ENCODE assay signal across 8 cellular contexts in genomic region chr7:44082541-44083207, GRCh38. TPM values are rescaled to one million over a fixed set of nuclear protein-coding genes. Genes with fewer than 3 reads are reported as not detected.
DNase-seq lines count a peak whose midpoint lies in the region; ATAC-seq and TF ChIP-seq lines count a peak whose summit lies in the region.

No MANE protein-coding gene starts in this region.

- peaks cover 29% of the 10 kb centered on the region for H3K4me1 Mint-ChIP-seq in activated T-helper 2 cell treated with anti-CD3 and anti-CD28 coated beads, Interferon-gamma antibody, Interleukin-2, Interleukin-4, amounts not matched to agents 10 μg/mL and 5 μg/mL and 100 μg/mL, durations not matched to agents 14 hours and 24 hours and 36 hours (ENCODE audit: low read depth)
- peaks cover 27 to 32% of the 10 kb centered on the region in 2 donors for H3K4me1 Mint-ChIP-seq in natural killer cell treated with Interleukin-12 subunit alpha and Interleukin-12 subunit beta and Interleukin-15 and Interleukin-18, amount 100 ng/mL, for 72 hours (ENCODE audit: low read depth in 2 of 2)

- no peaks in the 10 kb centered on the region for H3K27me3 Mint-ChIP-seq in activated T-helper 2 cell treated with anti-CD3 and anti-CD28 coated beads, Interferon-gamma antibody, Interleukin-2, Interleukin-4, amounts not matched to agents 10 μg/mL and 5 μg/mL and 100 μg/mL, durations not matched to agents 14 hours and 24 hours and 36 hours (ENCODE audit: low read depth)
- no peaks in the 10 kb centered on the region for H3K27me3 Mint-ChIP-seq in natural killer cell treated with Interleukin-12 subunit alpha and Interleukin-12 subunit beta and Interleukin-15 and Interleukin-18, amount 100 ng/mL, for 72 hours

- no peaks in the 10 kb centered on the region for H3K9me3 Mint-ChIP-seq in activated T-helper 2 cell treated with anti-CD3 and anti-CD28 coated beads, Interferon-gamma antibody, Interleukin-2, Interleukin-4, amounts not matched to agents 10 μg/mL and 5 μg/mL and 100 μg/mL, durations not matched to agents 14 hours and 24 hours and 36 hours
- no peaks in the 10 kb centered on the region for H3K9me3 Mint-ChIP-seq in natural killer cell treated with Interleukin-12 subunit alpha and Interleukin-12 subunit beta and Interleukin-15 and Interleukin-18, amount 100 ng/mL, for 72 hours

- peaks cover 32% of the 10 kb centered on the region for H3K36me3 Mint-ChIP-seq in activated T-helper 2 cell treated with anti-CD3 and anti-CD28 coated beads, Interferon-gamma antibody, Interleukin-2, Interleukin-4, amounts not matched to agents 10 μg/mL and 5 μg/mL and 100 μg/mL, durations not matched to agents 14 hours and 24 hours and 36 hours (ENCODE audit: low read depth)
- H3K36me3 Mint-ChIP-seq in natural killer cell treated with Interleukin-12 subunit alpha and Interleukin-12 subunit beta and Interleukin-15 and Interleukin-18, amount 100 ng/mL, for 72 hours = peaks cover 9% of the 10 kb centered on the region

- no peak for TF ChIP-seq CTCF in LNCaP clone FGC (IDR thresholded peaks at IDR 0.05; ENCODE audit: control insufficient read depth, extremely low read depth, insufficient read depth)
- TF ChIP-seq CTCF in fibroblast of pulmonary artery (IDR thresholded peaks at IDR 0.05; ENCODE audit: low read length, missing control alignments) = no peak

- peak overlapping the region; percentile 81 for H3K4me3 ChIP-seq in LNCaP clone FGC (ENCODE audit: low read depth, low read length)
- H3K4me3 ChIP-seq in fibroblast of pulmonary artery (replicated peaks; ENCODE audit: low read depth, low read length) = peak overlapping the region; percentile 80

- H3K4me3 Mint-ChIP-seq in activated T-helper 2 cell treated with anti-CD3 and anti-CD28 coated beads, Interferon-gamma antibody, Interleukin-2, Interleukin-4, amounts not matched to agents 10 μg/mL and 5 μg/mL and 100 μg/mL, durations not matched to agents 14 hours and 24 hours and 36 hours (ENCODE audit: low read depth) = peak overlapping the region; percentile 80
- H3K4me3 Mint-ChIP-seq in natural killer cell treated with Interleukin-12 subunit alpha and Interleukin-12 subunit beta and Interleukin-15 and Interleukin-18, amount 100 ng/mL, for 72 hours = peak overlapping the region; percentile 94

- intact Hi-C loops in activated T-helper 2 cell treated with anti-CD3 and anti-CD28 coated beads, Interferon-gamma antibody, Interleukin-2, Interleukin-4, amounts not matched to agents 10 μg/mL and 5 μg/mL and 100 μg/mL, durations not matched to agents 14 hours and 24 hours and 36 hours (cut with micrococcal nuclease) = loop anchor here (1.0 to 2.0 kb wide), 5 partner anchors 38 to 176 kb away; partner anchors contain the start of genes DBNL, POLD2 and YKT6

- peak; percentile 100 for DNase-seq in EL
- DNase-seq in H4 (ENCODE audit: low spot score) = peak; percentile 100
- peak; percentile 96 for DNase-seq in LNCaP clone FGC (ENCODE audit: low read depth)
- peak; percentile 100 for DNase-seq in RPMI8226
- DNase-seq in activated T-helper 2 cell treated with anti-CD3 and anti-CD28 coated beads, Interferon-gamma antibody, Interleukin-2, Interleukin-4, amounts not matched to agents 10 μg/mL and 5 μg/mL and 100 μg/mL, durations not matched to agents 14 hours and 24 hours and 36 hours (ENCODE audit: low spot score) = peak; percentile 98
- DNase-seq in fibroblast of pulmonary artery (ENCODE audit: low read depth) = peak; percentile 99
- DNase-seq in natural killer cell treated with Interleukin-12 subunit alpha and Interleukin-12 subunit beta and Interleukin-15 and Interleukin-18, amount 100 ng/mL, for 72 hours (ENCODE audit: low spot score) = peak; percentile 99
- peak; percentile 100 for DNase-seq in stimulated activated naive CD4-positive, alpha-beta T cell treated with Interleukin-2 at 50 U/mL for 16 hours (lab: John Stamatoyannopoulos, UW)

- H3K27ac Mint-ChIP-seq in activated T-helper 2 cell treated with anti-CD3 and anti-CD28 coated beads, Interferon-gamma antibody, Interleukin-2, Interleukin-4, amounts not matched to agents 10 μg/mL and 5 μg/mL and 100 μg/mL, durations not matched to agents 14 hours and 24 hours and 36 hours = peak overlapping the region; percentile 67
- peak overlapping the region; percentile 90 to 93 for H3K27ac Mint-ChIP-seq in natural killer cell treated with Interleukin-12 subunit alpha and Interleukin-12 subunit beta and Interleukin-15 and Interleukin-18, amount 100 ng/mL, for 72 hours

- peak; percentile 97 to 98 for ATAC-seq in natural killer cell treated with Interleukin-12 subunit alpha and Interleukin-12 subunit beta and Interleukin-15 and Interleukin-18, amount 100 ng/mL, for 72 hours

RNA-seq across cellular contexts. Expression of gene POLM, which starts 0.3 kb away (rescaled TPM):
- 7.4 and 7.7 TPM in 2 replicates for total RNA-seq in H4 (2014; rRNA removed; shearing (Covaris generic))
- 36.8 and 42.7 TPM in 2 replicates for total RNA-seq in activated T-helper 2 cell treated with anti-CD3 and anti-CD28 coated beads, Interferon-gamma antibody, Interleukin-2, Interleukin-4, amounts not matched to agents 10 μg/mL and 5 μg/mL and 100 μg/mL, durations not matched to agents 14 hours and 24 hours and 36 hours
- 10 to 100 TPM; 25.9 to 66.9 TPM for total RNA-seq in natural killer cell treated with Interleukin-12 subunit alpha and Interleukin-12 subunit beta and Interleukin-15 and Interleukin-18, amount 100 ng/mL, for 72 hours

RNA-seq across cellular contexts. Expression of gene PGAM2, which starts 17.3 kb away (rescaled TPM):
- not detected in 2 replicates for total RNA-seq in H4 (2014; rRNA removed; shearing (Covaris generic))
- total RNA-seq in activated T-helper 2 cell treated with anti-CD3 and anti-CD28 coated beads, Interferon-gamma antibody, Interleukin-2, Interleukin-4, amounts not matched to agents 10 μg/mL and 5 μg/mL and 100 μg/mL, durations not matched to agents 14 hours and 24 hours and 36 hours = 0.67 and 0.73 TPM in 2 replicates
- not detected for total RNA-seq in natural killer cell treated with Interleukin-12 subunit alpha and Interleukin-12 subunit beta and Interleukin-15 and Interleukin-18, amount 100 ng/mL, for 72 hours

RNA-seq across cellular contexts. Expression of gene AEBP1, which starts 21.5 kb away (rescaled TPM):
- total RNA-seq in H4 (2014; rRNA removed; shearing (Covaris generic)) = 0.06 TPM in 1 of 2 replicates, not detected in the other
- 36.4 and 38.7 TPM in 2 replicates for total RNA-seq in activated T-helper 2 cell treated with anti-CD3 and anti-CD28 coated beads, Interferon-gamma antibody, Interleukin-2, Interleukin-4, amounts not matched to agents 10 μg/mL and 5 μg/mL and 100 μg/mL, durations not matched to agents 14 hours and 24 hours and 36 hours
- total RNA-seq in natural killer cell treated with Interleukin-12 subunit alpha and Interleukin-12 subunit beta and Interleukin-15 and Interleukin-18, amount 100 ng/mL, for 72 hours = 1 to 10 TPM; 1.0 to 2.4 TPM

RNA-seq across cellular contexts. Expression of gene DBNL, which starts 38.2 kb away (rescaled TPM):
- 183 and 196 TPM in 2 replicates for total RNA-seq in H4 (2014; rRNA removed; shearing (Covaris generic))
- total RNA-seq in activated T-helper 2 cell treated with anti-CD3 and anti-CD28 coated beads, Interferon-gamma antibody, Interleukin-2, Interleukin-4, amounts not matched to agents 10 μg/mL and 5 μg/mL and 100 μg/mL, durations not matched to agents 14 hours and 24 hours and 36 hours = 131 and 143 TPM in 2 replicates
- 100 to 1,000 TPM; 173 to 202 TPM for total RNA-seq in natural killer cell treated with Interleukin-12 subunit alpha and Interleukin-12 subunit beta and Interleukin-15 and Interleukin-18, amount 100 ng/mL, for 72 hours

RNA-seq across cellular contexts. Expression of gene POLD2, which starts 40.7 kb away (rescaled TPM):
- total RNA-seq in H4 (2014; rRNA removed; shearing (Covaris generic)) = 185 and 198 TPM in 2 replicates
- 205 and 215 TPM in 2 replicates for total RNA-seq in activated T-helper 2 cell treated with anti-CD3 and anti-CD28 coated beads, Interferon-gamma antibody, Interleukin-2, Interleukin-4, amounts not matched to agents 10 μg/mL and 5 μg/mL and 100 μg/mL, durations not matched to agents 14 hours and 24 hours and 36 hours
- 100 to 1,000 TPM; 101 to 229 TPM for total RNA-seq in natural killer cell treated with Interleukin-12 subunit alpha and Interleukin-12 subunit beta and Interleukin-15 and Interleukin-18, amount 100 ng/mL, for 72 hours

Comparison
In these comparisons a context has a peak if more than half of its experiments do, and no peak if none do; other contexts are left out.
1. Peak in every context shown above with its lines: DNase-seq, ATAC-seq and H3K4me3 ChIP-seq.
2. RNA of gene AEBP1, which starts 21.5 kb away (total RNA-seq): 36.4 to 38.7 TPM in activated T-helper 2 cell treated with anti-CD3 and anti-CD28 coated beads, Interferon-gamma antibody, Interleukin-2, Interleukin-4, amounts not matched to agents 10 μg/mL and 5 μg/mL and 100 μg/mL, durations not matched to agents 14 hours and 24 hours and 36 hours; 1.0 to 2.4 TPM in natural killer cell treated with Interleukin-12 subunit alpha and Interleukin-12 subunit beta and Interleukin-15 and Interleukin-18, amount 100 ng/mL, for 72 hours and 0.06 TPM in H4; every median in the first group is over 10 times any median in the second.